In the genomic region with DNA sequence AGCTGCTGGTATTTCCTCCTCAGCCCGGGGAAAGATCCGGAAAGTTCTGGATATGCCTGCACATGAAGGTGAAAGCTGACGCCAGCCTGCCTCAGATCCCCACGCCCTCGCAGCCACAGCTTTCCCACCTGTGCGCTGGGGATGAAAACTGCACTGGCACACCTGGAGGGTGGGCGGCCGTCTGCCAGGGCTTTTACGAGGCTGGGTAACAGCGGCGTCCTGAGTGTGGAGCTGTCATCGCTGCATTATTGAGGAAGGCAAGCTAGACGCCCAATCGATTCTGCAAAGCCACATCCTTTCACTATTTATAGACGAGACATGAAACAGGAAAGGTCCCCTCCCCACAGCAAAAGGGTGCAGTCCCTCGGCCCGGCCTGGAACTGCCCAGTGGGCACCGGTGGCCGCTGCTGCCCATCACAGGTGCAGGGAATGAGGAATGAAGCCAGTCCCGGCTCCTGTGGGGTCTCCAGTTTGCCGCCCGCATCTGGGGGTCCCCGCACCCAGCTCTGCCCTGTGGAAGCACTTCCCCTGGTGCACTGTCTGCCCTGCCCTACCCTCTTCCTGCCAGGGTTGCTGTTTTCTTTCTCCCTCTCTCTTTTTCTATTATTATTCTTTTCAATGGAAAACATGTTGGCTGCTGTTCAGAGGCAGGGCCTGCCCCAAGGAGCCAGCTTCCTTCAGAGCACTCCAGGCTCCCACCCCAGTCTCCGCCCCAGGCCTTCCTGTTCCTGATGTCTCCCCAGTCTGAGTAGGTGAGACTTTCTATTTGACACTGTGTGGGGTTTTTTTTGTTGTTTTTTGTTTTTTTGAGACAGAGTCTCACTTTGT, we compare ENCODE assay signal across 8 cellular contexts. TPM values are rescaled to one million over a fixed set of nuclear protein-coding genes. Genes with fewer than 3 reads are reported as not detected.
A peak's percentile ranks its signal among the peaks of the same experiment; 100 is the strongest.
DNase-seq lines count a peak whose midpoint lies in the region; ATAC-seq and TF ChIP-seq lines count a peak whose summit lies in the region.

No MANE protein-coding gene starts in this region.

- TF ChIP-seq CTCF in RWPE1 (conservative IDR thresholded peaks at IDR 0.05; ENCODE audit: low read depth) = no peak
- TF ChIP-seq CTCF in ascending aorta (IDR thresholded peaks at IDR 0.05) = no peak
- TF ChIP-seq CTCF in natural killer cell (IDR thresholded peaks at IDR 0.05) = no peak

- peak overlapping the region; percentile 98 for H3K4me3 Mint-ChIP-seq in natural killer cell

- H3K9me3 ChIP-seq in ascending aorta = no peaks in the 10 kb centered on the region
- H3K9me3 ChIP-seq in aorta (ENCODE audit: control insufficient read depth, low read length) = no peaks in the 10 kb centered on the region

- H3K27ac ChIP-seq in RWPE1 (peak overlapping the region; percentile 100), ascending aorta (peak overlapping the region; percentile 55 to 73), aorta (ENCODE audit: low read depth in 1 of 2, low read length in 2 of 2) (no peak overlapping the region)

- H3K27me3 Mint-ChIP-seq in natural killer cell (ENCODE audit: low read depth in 2 of 2) = no peaks in the 10 kb centered on the region

- 60 to 68% methylated on average over 24 of the region's 24 CpGs for WGBS in aorta, 2 donors

- peak; percentile 61 for DNase-seq in RWPE1 (ENCODE audit: low spot score)
- DNase-seq in ascending aorta (ENCODE audit: low spot score in 2 of 2) = no peak
- DNase-seq in natural killer cell = no peak
- no peak for DNase-seq in aorta
- DNase-seq in hippocampal formation (lab: John Stamatoyannopoulos, UW) = no peak
- DNase-seq in RKO (ENCODE audit: low spot score) = no peak
- no peak for DNase-seq in GF-D8 (lab: John Stamatoyannopoulos, UW)

- intact Hi-C loops in ascending aorta (cut with DNase I) (no loop called here), natural killer cell (cut with micrococcal nuclease) (loop anchor here (5.0 to 10.0 kb wide), 3 partner anchors 33 to 306 kb away; partner anchors contain the start of genes AJM1 and PHPT1), aorta (cut with DNase I) (no loop called here)

- no peak overlapping the region for H3K4me3 ChIP-seq in ascending aorta
- no peak overlapping the region for H3K4me3 ChIP-seq in aorta (ENCODE audit: low read length in 2 of 2)

- no peaks in the 10 kb centered on the region for H3K36me3 Mint-ChIP-seq in natural killer cell

- H3K27ac Mint-ChIP-seq in natural killer cell = peak overlapping the region; percentile 89 to 99

- H3K27me3 ChIP-seq in ascending aorta = no peaks in the 10 kb centered on the region
- H3K27me3 ChIP-seq in aorta (ENCODE audit: control insufficient read depth in 1 of 2, insufficient read depth in 2 of 2, low read length in 1 of 2) = no peaks in the 10 kb centered on the region

- peaks cover 53 to 61% of the 10 kb centered on the region in 2 donors for H3K4me1 Mint-ChIP-seq in natural killer cell

- peaks cover 0 to 12% of the 10 kb centered on the region in 2 donors for H3K4me1 ChIP-seq in ascending aorta
- no peaks in the 10 kb centered on the region for H3K4me1 ChIP-seq in aorta (ENCODE audit: control insufficient read depth in 1 of 2, insufficient read depth in 2 of 2, low read length in 2 of 2)

- peak; percentile 46 for ATAC-seq in GM18520 (IDR thresholded peaks at IDR 0.05; ENCODE audit: unreplicated experiment)
- peak; percentile 77 to 86 (median 78) for ATAC-seq in natural killer cell
- peak; percentile 58 for ATAC-seq in aorta (ENCODE audit: low FRiP score)

- CTCF ChIA-PET in RWPE1 (lab: Yijun Ruan, JAX) = interaction anchor here (0.6 to 0.7 kb wide), 4 partner anchors 42 to 523 kb away, joined by 3 to 6 read pairs (median 4); no protein-coding TSS in a partner anchor

- no peaks in the 10 kb centered on the region for H3K9me3 Mint-ChIP-seq in natural killer cell

- H3K36me3 ChIP-seq in ascending aorta (peaks cover 6 to 13% of the 10 kb centered on the region in 2 donors), aorta (ENCODE audit: control insufficient read depth in 1 of 2, insufficient read depth in 2 of 2, low read length in 1 of 2) (no peaks in the 10 kb centered on the region)

- POLR2A ChIA-PET in RWPE1 (lab: Yijun Ruan, JAX; ENCODE audit: low non-redundant PET) = interaction anchor here (0.6 kb wide), 1 partner anchor 155 kb away, joined by 3 read pairs; no protein-coding TSS in a partner anchor

RNA-seq across cellular contexts. Expression of gene NOTCH1, which starts 7.0 kb away (rescaled TPM):
- total RNA-seq in ascending aorta = 120 TPM
- 100 to 1,000 TPM; 126 to 228 (median 192) TPM for total RNA-seq in natural killer cell
- total RNA-seq in aorta = 10 to 100 TPM; 47.4 to 81.6 TPM
- polyA plus RNA-seq in aorta = 1 to 10 TPM; 3.1 to 8.5 TPM

RNA-seq across cellular contexts. Expression of gene SEC16A, which starts 56.0 kb away (rescaled TPM):
- 66.1 TPM for total RNA-seq in ascending aorta
- 10 to 100 TPM; 84.3 to 89.0 (median 87.1) TPM for total RNA-seq in natural killer cell
- 10 to 100 TPM; 57.1 to 59.1 TPM for total RNA-seq in aorta
- 10 to 100 TPM; 11.1 to 61.0 TPM for polyA plus RNA-seq in aorta

Comparison
In these comparisons a context has a peak if more than half of its experiments do, and no peak if none do; other contexts are left out.
1. H3K27ac ChIP-seq: peak in RWPE1 (single experiment) and ascending aorta (2 of 2); none in aorta (0 of 2).
2. Peak in every context shown above with its lines, with median percentiles within 50 percentile points of each other: ATAC-seq.